Comparison of ENCODE assay signal across 8 cellular contexts in genomic region chr3:901953-902778, GRCh38.
A peak's percentile ranks its signal among the peaks of the same experiment; 100 is the strongest.
DNase-seq lines count a peak whose midpoint lies in the region; ATAC-seq lines count a peak whose summit lies in the region.

No MANE protein-coding gene starts in this region.

- ATAC-seq in HG02763 (IDR thresholded peaks at IDR 0.05; ENCODE audit: unreplicated experiment) (peak; percentile 67), Right ventricle myocardium superior (ENCODE audit: poor library complexity) (no peak)

- intact Hi-C loops in Right ventricle myocardium superior (cut with DNase I), result no loop called here

- DNase-seq in DMS53 (lab: John Stamatoyannopoulos, UW) (peak; percentile 31), DMS53 treated with DMSO at 0.1 percent for 48 hours (lab: John Stamatoyannopoulos, UW; ENCODE audit: unreplicated experiment) (no peak), RKO (ENCODE audit: low spot score) (peak; percentile 19), lung microvascular endothelial cell (ENCODE audit: low read depth in 2 of 2) (peak; percentile 7 to 23), NCI-H1417 treated with DMSO at 0.1 percent for 48 hours (lab: John Stamatoyannopoulos, UW) (no peak), NCI-H146 (lab: John Stamatoyannopoulos, UW) (no peak), Right ventricle myocardium superior (no peak)

Comparison
In these comparisons a context has a peak if more than half of its experiments do, and no peak if none do; other contexts are left out.
1. DNase-seq: peak in DMS53 (single experiment), RKO (single experiment) and lung microvascular endothelial cell (2 of 2); none in DMS53 treated with DMSO at 0.1 percent for 48 hours (single experiment), NCI-H1417 treated with DMSO at 0.1 percent for 48 hours (single experiment), NCI-H146 (single experiment) and Right ventricle myocardium superior (single experiment).